In the genomic region with DNA sequence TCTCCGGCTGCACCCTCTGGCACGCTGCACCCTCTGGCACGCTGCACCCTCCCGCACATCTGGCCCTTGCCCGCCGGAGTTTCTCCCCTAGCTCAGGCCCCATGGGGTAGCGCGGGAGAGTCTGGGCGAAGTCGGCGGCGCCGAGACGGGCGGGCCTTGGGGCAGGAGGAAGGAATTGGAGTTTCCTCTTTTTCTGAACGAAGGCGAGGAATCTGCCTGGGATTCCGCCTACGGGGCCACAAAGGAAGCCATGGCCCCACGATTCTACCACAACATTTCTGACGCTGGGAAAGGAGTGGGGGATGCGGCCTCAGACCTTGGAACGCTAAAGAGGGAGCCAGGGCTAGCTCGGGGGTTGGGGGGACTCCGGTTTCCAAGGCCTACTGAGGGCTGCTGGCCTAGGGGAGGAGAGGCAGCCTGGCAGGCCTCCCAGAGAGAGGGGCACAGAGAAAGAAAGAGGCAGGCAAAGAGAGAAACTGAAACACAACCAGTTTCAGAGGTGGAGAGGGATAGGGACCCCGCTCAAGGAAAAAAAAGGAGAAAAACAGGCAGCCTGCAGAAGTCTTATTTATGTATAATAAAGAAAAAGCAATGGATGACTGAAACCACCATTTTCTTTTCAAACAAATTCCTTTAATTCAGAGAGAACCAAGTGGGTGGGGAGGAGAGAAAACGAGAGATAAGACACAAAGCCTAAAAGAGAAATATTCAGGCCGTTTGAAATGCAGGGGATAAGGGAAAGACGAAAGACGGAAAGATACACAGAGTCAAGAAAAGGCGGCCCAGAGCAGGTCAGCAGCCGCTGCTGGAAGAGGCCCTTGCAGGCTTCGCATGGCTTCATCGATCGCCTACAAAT, we compare ENCODE assay signal across 12 cellular contexts. TPM values are rescaled to one million over a fixed set of nuclear protein-coding genes. Genes with fewer than 3 reads are reported as not detected.
DNase-seq lines count a peak whose midpoint lies in the region; ATAC-seq lines count a peak whose summit lies in the region.
"Had no signal": no experiment of that assay in that cellular context is flagged by ENCODE, and none has a peak within 500 bp of the region (broad histone marks: within the 10 kb centered on the region; RNA-seq: fewer than 3 reads in every experiment).

No MANE protein-coding gene starts in this region.

- H3K27ac ChIP-seq in BLaER1 (no peak overlapping the region), mesodermal cell (ENCODE audit: low read depth, low read length, severe bottlenecking) (no peak overlapping the region)
- H3K27ac ChIP-seq: vagina had no signal

- no peak overlapping the region for H3K9ac ChIP-seq in BLaER1

- H3K36me3 ChIP-seq in BLaER1 = no peaks in the 10 kb centered on the region
- no peaks in the 10 kb centered on the region for H3K36me3 ChIP-seq in mesodermal cell (ENCODE audit: control insufficient read depth, insufficient read depth, low read length)
- H3K36me3 ChIP-seq: vagina had no signal

- WGBS in mesodermal cell (ENCODE audit: insufficient coverage in 2 of 2), 2 experiments = 3 to 7% methylated on average over 25 to 26 of the region's 35 CpGs

- POLR2A ChIA-PET in activated CD4-positive, alpha-beta memory T cell treated with anti-CD3 and anti-CD28 coated beads, Interleukin-2, amount 10 ng/mL, durations not matched to agents 7 days and 5 days (lab: Charles Lee) = no interaction called here

- H3K4me1 Mint-ChIP-seq in activated CD4-positive, alpha-beta memory T cell treated with anti-CD3 and anti-CD28 coated beads, Interleukin-2, amount 10 ng/mL, durations not matched to agents 7 days and 5 days = peaks cover 28% of the 10 kb centered on the region

- no peaks in the 10 kb centered on the region for H3K9me3 Mint-ChIP-seq in activated CD4-positive, alpha-beta memory T cell treated with anti-CD3 and anti-CD28 coated beads, Interleukin-2, amount 10 ng/mL, durations not matched to agents 7 days and 5 days

- peak overlapping the region; percentile 36 for H3K27ac Mint-ChIP-seq in activated CD4-positive, alpha-beta memory T cell treated with anti-CD3 and anti-CD28 coated beads, Interleukin-2, amount 10 ng/mL, durations not matched to agents 7 days and 5 days

- no peak overlapping the region for H3K4me3 ChIP-seq in BLaER1
- H3K4me3 ChIP-seq in mesodermal cell (ENCODE audit: extremely low read depth, insufficient read depth, low read length, poor library complexity, severe bottlenecking) = peak overlapping the region; percentile 3

- peaks cover 89% of the 10 kb centered on the region for H3K27me3 Mint-ChIP-seq in activated CD4-positive, alpha-beta memory T cell treated with anti-CD3 and anti-CD28 coated beads, Interleukin-2, amount 10 ng/mL, durations not matched to agents 7 days and 5 days

- H3K9me3 ChIP-seq in BLaER1 (peaks cover 2% of the 10 kb centered on the region; the same call in 1 of the 2 replicates), mesodermal cell (ENCODE audit: control insufficient read depth, low read length) (no peaks in the 10 kb centered on the region)
- H3K9me3 ChIP-seq: vagina had no signal

- H3K4me1 ChIP-seq in BLaER1 (peaks cover 9% of the 10 kb centered on the region; the same call in 1 of the 2 replicates), mesodermal cell (ENCODE audit: control insufficient read depth, insufficient read depth, low read length, poor library complexity, severe bottlenecking) (peaks cover 33% of the 10 kb centered on the region)

- H3K4me2 ChIP-seq in BLaER1 = peak overlapping the region; percentile 34; the same call in 1 of the 2 replicates

- in situ Hi-C loops in ACHN (cut with HindIII; ENCODE audit: low pct_ligation_motif_present, low pct_unique_long_range_greater_than_20kb, low sequenced_read_pairs) = no loop called here

- peak; percentile 33 for DNase-seq in ELF-1 (ENCODE audit: low read depth, low spot score)
- DNase-seq in activated CD4-positive, alpha-beta memory T cell treated with anti-CD3 and anti-CD28 coated beads, Interleukin-2, amount 10 ng/mL, durations not matched to agents 7 days and 5 days = no peak
- DNase-seq in NCI-H2196 treated with DMSO at 0.1 percent for 48 hours (lab: John Stamatoyannopoulos, UW; ENCODE audit: unreplicated experiment) = no peak
- DNase-seq in ACHN = no peak
- no peak for DNase-seq in EL
- DNase-seq: cerebellar nuclear complex, DMS 273 treated with DMSO at 0.1 percent for 48 hours, NCI-H69 had no signal

- H3K4me3 Mint-ChIP-seq in activated CD4-positive, alpha-beta memory T cell treated with anti-CD3 and anti-CD28 coated beads, Interleukin-2, amount 10 ng/mL, durations not matched to agents 7 days and 5 days = no peak overlapping the region

- peaks cover 100% of the 10 kb centered on the region for H4K20me1 ChIP-seq in BLaER1

- no peaks in the 10 kb centered on the region for H3K36me3 Mint-ChIP-seq in activated CD4-positive, alpha-beta memory T cell treated with anti-CD3 and anti-CD28 coated beads, Interleukin-2, amount 10 ng/mL, durations not matched to agents 7 days and 5 days (ENCODE audit: low read depth)

- peaks cover 100% of the 10 kb centered on the region for H3K27me3 ChIP-seq in BLaER1

- CTCF ChIA-PET in activated CD4-positive, alpha-beta memory T cell treated with anti-CD3 and anti-CD28 coated beads, Interleukin-2, amount 10 ng/mL, durations not matched to agents 7 days and 5 days (lab: Charles Lee) = no interaction called here

- ATAC-seq in GM19324 (IDR thresholded peaks at IDR 0.05; ENCODE audit: low FRiP score, unreplicated experiment) = no peak

RNA-seq across cellular contexts. Expression of a gene that starts 4.3 kb away (rescaled TPM):
- not detected for total RNA-seq in activated CD4-positive, alpha-beta memory T cell treated with anti-CD3 and anti-CD28 coated beads, Interleukin-2, amount 10 ng/mL, durations not matched to agents 7 days and 5 days
- polyA plus RNA-seq in mesodermal cell (2013, experiment 1 of 2) = 0.22 TPM
- 0.15 TPM for polyA plus RNA-seq in mesodermal cell (2013, experiment 2 of 2)
- total RNA-seq: vagina had no signal
